ENCODE assay signal across 17 cellular contexts in the genomic region with DNA sequence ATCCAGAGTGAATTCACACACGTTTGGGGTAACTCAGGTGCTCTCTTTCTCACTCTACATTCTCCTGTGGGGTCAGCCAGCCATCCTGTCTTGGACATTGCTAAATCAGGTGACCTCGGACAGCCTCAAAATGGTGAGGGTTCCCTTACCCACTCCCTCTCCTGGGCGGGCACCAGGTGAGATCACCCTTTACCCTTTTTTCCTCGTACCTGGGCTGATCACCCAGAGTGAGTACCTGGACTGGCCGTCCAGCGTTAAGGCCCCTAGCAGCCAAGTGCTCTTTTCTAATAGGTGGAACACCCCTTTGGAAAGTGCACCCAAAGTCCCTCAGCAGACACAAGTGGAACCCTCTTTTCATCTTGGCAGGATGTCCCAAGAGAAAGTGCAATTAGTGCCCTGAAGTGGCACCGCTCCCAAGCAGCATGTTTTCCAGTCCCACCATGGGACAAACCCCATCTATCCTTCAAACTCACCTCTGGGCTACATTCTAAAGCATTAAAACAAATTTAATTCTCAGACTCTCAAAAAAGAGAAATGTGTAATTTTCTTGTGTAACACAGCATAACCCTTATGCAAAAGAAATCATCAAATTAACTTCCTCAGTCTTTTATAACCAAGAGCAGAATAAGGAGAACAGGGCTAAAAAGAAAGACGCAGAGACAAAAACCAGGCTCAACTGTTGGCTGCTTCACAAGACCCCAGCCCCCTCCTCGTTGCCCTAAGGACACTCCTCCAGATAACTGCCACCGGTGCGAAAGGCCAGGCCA. TPM values are rescaled to one million over a fixed set of nuclear protein-coding genes. Genes with fewer than 3 reads are reported as not detected.
A peak's percentile ranks its signal among the peaks of the same experiment; 100 is the strongest.
DNase-seq lines count a peak whose midpoint lies in the region; ATAC-seq and TF ChIP-seq lines count a peak whose summit lies in the region.
"Had no signal": no experiment of that assay in that cellular context is flagged by ENCODE, and none has a peak within 500 bp of the region (broad histone marks: within the 10 kb centered on the region; RNA-seq: fewer than 3 reads in every experiment).

No MANE protein-coding gene starts in this region.

- CTCF ChIA-PET in Caco-2 (lab: Charles Lee): no interaction called here

- H3K4me3 ChIP-seq in Caco-2 (ENCODE audit: low read depth, low read length) (no peak overlapping the region), NB4 (ENCODE audit: low read depth, low read length) (no peak overlapping the region), iPS-18a (ENCODE audit: low read length) (peak overlapping the region; percentile 40), left lung (no peak overlapping the region)
- H3K4me3 ChIP-seq: dorsolateral prefrontal cortex, esophagus squamous epithelium had no signal

- H3K27me3 Mint-ChIP-seq in Caco-2 (ENCODE audit: insufficient read depth, unreplicated experiment) (no peaks in the 10 kb centered on the region), progenitor cell of endocrine pancreas (no peaks in the 10 kb centered on the region)

- H3K9me3 ChIP-seq in Caco-2 (peaks cover 18% of the 10 kb centered on the region), iPS-18a (ENCODE audit: control insufficient read depth, low read depth, low read length) (no peaks in the 10 kb centered on the region), left lung (peaks cover 0 to 14% of the 10 kb centered on the region in 2 donors)

- H3K4me1 ChIP-seq in Caco-2 (peaks cover 13% of the 10 kb centered on the region), iPS-18a (ENCODE audit: control insufficient read depth, low read depth, low read length) (peaks cover 6% of the 10 kb centered on the region), left lung (peaks cover 0 to 18% of the 10 kb centered on the region in 2 donors)
- H3K4me1 ChIP-seq: esophagus squamous epithelium had no signal

- H3K27ac Mint-ChIP-seq in Caco-2 (ENCODE audit: unreplicated experiment) (no peak overlapping the region), progenitor cell of endocrine pancreas (peak overlapping the region; percentile 9)
- H3K27ac Mint-ChIP-seq: WTC11 had no signal

- no peaks in the 10 kb centered on the region for H3K36me3 ChIP-seq in Caco-2 (ENCODE audit: control insufficient read depth, insufficient read depth, low read length)
- H3K36me3 ChIP-seq in iPS-18a (ENCODE audit: control insufficient read depth, low read depth, low read length): no peaks in the 10 kb centered on the region
- H3K36me3 ChIP-seq in left lung: no peaks in the 10 kb centered on the region
- H3K36me3 ChIP-seq: esophagus squamous epithelium had no signal

- H3K27me3 ChIP-seq in Caco-2 (replicated peaks; ENCODE audit: control insufficient read depth, insufficient read depth, low read length) (no peaks in the 10 kb centered on the region), iPS-18a (ENCODE audit: control insufficient read depth, insufficient read depth, low read length) (no peaks in the 10 kb centered on the region), left lung (no peaks in the 10 kb centered on the region)
- H3K27me3 ChIP-seq: dorsolateral prefrontal cortex, esophagus squamous epithelium had no signal

- ATAC-seq in left lung: no peak
- ATAC-seq: sciatic nerve had no signal

- H3K9ac ChIP-seq in iPS-18a (ENCODE audit: low read length): peak overlapping the region; percentile 32

- H3K36me3 Mint-ChIP-seq in Caco-2 (ENCODE audit: insufficient read depth, unreplicated experiment) (peaks cover 23% of the 10 kb centered on the region), progenitor cell of endocrine pancreas (ENCODE audit: insufficient read depth) (peaks cover 7% of the 10 kb centered on the region)

- no TSS peak for BruUV-seq in Caco-2 (replicated peaks; lab: Mats Ljungman, UMichigan)

- no peak for DNase-seq in Caco-2
- peak; percentile 21 for DNase-seq in NB4 (ENCODE audit: low read depth)
- no peak for DNase-seq in progenitor cell of endocrine pancreas (ENCODE audit: low spot score, unreplicated experiment)
- DNase-seq in left lung: no peak
- no peak for DNase-seq in NK-92 treated with Interleukin-12 subunit alpha and Interleukin-12 subunit beta, amount 100 ng/mL, for 24 hours (lab: John Stamatoyannopoulos, UW)
- DNase-seq in KG1 (lab: John Stamatoyannopoulos, UW): no peak
- DNase-seq in erythroblast (lab: John Stamatoyannopoulos, UW): no peak
- DNase-seq: dorsolateral prefrontal cortex; esophagus squamous epithelium; NCI-H146; NCI-H82; nucleus accumbens; RPMI8226; stimulated activated CD4-positive, alpha-beta T cell treated with anti-CD3 and anti-CD28 coated beads, Interleukin-1b, Interleukin-23, amount 100 ng/mL, for 48 hours had no signal

- POLR2A ChIA-PET in Caco-2 (lab: Charles Lee): no interaction called here

- TF ChIP-seq CTCF in Caco-2 (IDR thresholded peaks at IDR 0.05; ENCODE audit: insufficient read depth in 1 of 2, low read depth in 1 of 2, low read length in 1 of 2, severe bottlenecking in 1 of 2, unreplicated experiment in 1 of 2) (no peak), NB4 (IDR thresholded peaks at IDR 0.05; ENCODE audit: low read depth, low read length) (no peak), progenitor cell of endocrine pancreas (IDR thresholded peaks at IDR 0.05; ENCODE audit: unreplicated experiment) (no peak), left lung (IDR thresholded peaks at IDR 0.05) (no peak)

- intact Hi-C loops in Caco-2 (cut with micrococcal nuclease; ENCODE audit: unreplicated experiment) (no loop called here), left lung (cut with DNase I) (no loop called here)

- H3K4me1 Mint-ChIP-seq in Caco-2 (ENCODE audit: low read depth, unreplicated experiment) (peaks cover 25% of the 10 kb centered on the region), progenitor cell of endocrine pancreas (ENCODE audit: low read depth) (peaks cover 40% of the 10 kb centered on the region)

- H3K27ac ChIP-seq in iPS-18a (ENCODE audit: low read length) (no peak overlapping the region), left lung (no peak overlapping the region)
- H3K27ac ChIP-seq: dorsolateral prefrontal cortex, esophagus squamous epithelium had no signal

- H3K9me3 Mint-ChIP-seq in Caco-2 (ENCODE audit: unreplicated experiment) (peaks cover 36% of the 10 kb centered on the region), progenitor cell of endocrine pancreas (ENCODE audit: low read depth) (peaks cover 7% of the 10 kb centered on the region)

- H3K4me3 Mint-ChIP-seq in Caco-2 (ENCODE audit: unreplicated experiment) (peak overlapping the region; percentile 1), progenitor cell of endocrine pancreas (ENCODE audit: low read depth) (peak overlapping the region; percentile 59)

- TF ChIP-seq POLR2A in NB4 (IDR thresholded peaks at IDR 0.05; ENCODE audit: extremely low read depth, insufficient read length) (no peak), erythroblast (IDR thresholded peaks at IDR 0.05; ENCODE audit: low read length) (no peak)

RNA-seq across cellular contexts. Expression of a gene that starts 20.7 kb away (rescaled TPM):
- total RNA-seq in Caco-2 (2022): 4.3 and 5.0 TPM in 2 replicates
- 16.4 and 17.1 TPM in 2 replicates for total RNA-seq in progenitor cell of endocrine pancreas
- 10 to 100 TPM; 24.2 to 26.6 TPM for total RNA-seq in left lung
